Comparison of ENCODE assay signal across 8 cellular contexts in genomic region chr11:116835791-116836647, GRCh38. TPM values are rescaled to one million over a fixed set of nuclear protein-coding genes. Genes with fewer than 3 reads are reported as not detected.
DNase-seq lines count a peak whose midpoint lies in the region; ATAC-seq and TF ChIP-seq lines count a peak whose summit lies in the region.

No MANE protein-coding gene starts in this region.

- peak overlapping the region; percentile 46 to 71 for H3K27ac Mint-ChIP-seq in T-cell

- intact Hi-C loops in psoas muscle (cut with DNase I), result loop anchor here (1.0 to 5.0 kb wide), 2 partner anchors 44 to 45 kb away; partner anchors contain the start of gene APOA5 (in 2 of the 2)

- DNase-seq in NCI-H1105 treated with DMSO at 0.1 percent for 48 hours (lab: John Stamatoyannopoulos, UW), result peak; percentile 95
- DNase-seq in T-cell, result peak; percentile 64 to 84 (median 77)
- peak; percentile 18 to 93 (median 78) for DNase-seq in amygdala (lab: John Stamatoyannopoulos, UW)
- DNase-seq in right atrium auricular region (ENCODE audit: low spot score), result peak; percentile 86
- peak; percentile 87 to 94 for DNase-seq in psoas muscle

- H3K4me1 Mint-ChIP-seq in T-cell, result peaks cover 14 to 18% (median 16%) of the 10 kb centered on the region in 3 donors

- H3K4me1 ChIP-seq in right atrium auricular region, result peaks cover 0 to 38% of the 10 kb centered on the region in 2 donors
- peaks cover 9% of the 10 kb centered on the region for H3K4me1 ChIP-seq in psoas muscle
- H3K4me1 ChIP-seq in urinary bladder (ENCODE audit: insufficient read depth), result no peaks in the 10 kb centered on the region

- POLR2A ChIA-PET in T-cell (lab: Charles Lee), result interaction anchor here (0.6 to 1.4 kb wide), 8 partner anchors 17 to 281 kb away, joined by 3 to 12 read pairs (median 4); partner anchors contain the start of genes APOA5 (in 1 of the 2) and ZPR1 (in 1 of the 2)

- TF ChIP-seq CTCF in right atrium auricular region (IDR thresholded peaks at IDR 0.05), result peak; percentile 15 to 81
- peak; percentile 60 for TF ChIP-seq CTCF in psoas muscle (IDR thresholded peaks at IDR 0.05)

- no peaks in the 10 kb centered on the region for H3K36me3 Mint-ChIP-seq in T-cell

- H3K9me3 ChIP-seq in right atrium auricular region (no peaks in the 10 kb centered on the region), psoas muscle (no peaks in the 10 kb centered on the region)

- no peaks in the 10 kb centered on the region for H3K27me3 ChIP-seq in right atrium auricular region
- no peaks in the 10 kb centered on the region for H3K27me3 ChIP-seq in psoas muscle (ENCODE audit: insufficient read depth in 3 of 3, low read length in 2 of 3)

- TF ChIP-seq POLR2A in GM10847 (IDR thresholded peaks at IDR 0.05; ENCODE audit: extremely low read depth, insufficient read length), result peak; percentile 31

- peak overlapping the region; percentile 74 to 83 (median 77) for H3K4me3 Mint-ChIP-seq in T-cell

- peak overlapping the region in 1 of 2 donors; percentile 44 for H3K4me3 ChIP-seq in right atrium auricular region
- peak overlapping the region; percentile 48 for H3K4me3 ChIP-seq in psoas muscle
- peak overlapping the region; percentile 12 for H3K4me3 ChIP-seq in urinary bladder (ENCODE audit: low read depth, low read length)

- 13 to 17% (median 15%) methylated on average over 55 to 58 of the region's 58 CpGs for WGBS in psoas muscle, 3 donors
- WGBS in urinary bladder, result 14% methylated on average over 58 of the region's 58 CpGs

- no peaks in the 10 kb centered on the region for H3K36me3 ChIP-seq in right atrium auricular region
- no peaks in the 10 kb centered on the region for H3K36me3 ChIP-seq in psoas muscle (ENCODE audit: insufficient read depth in 1 of 2, low read depth in 1 of 2)
- no peaks in the 10 kb centered on the region for H3K36me3 ChIP-seq in urinary bladder (ENCODE audit: insufficient read depth)

- H3K27me3 Mint-ChIP-seq in T-cell, result no peaks in the 10 kb centered on the region

- CTCF ChIA-PET in T-cell (lab: Charles Lee), result interaction anchor here (0.6 to 2.2 kb wide), 29 partner anchors 15 to 394 kb away, joined by 3 to 38 read pairs (median 4); partner anchors contain the start of genes APOA5 (in 2 of the 2), BUD13 (in 1 of the 2), PAFAH1B2 (in 1 of the 2) and SIDT2 (in 1 of the 2)

- H3K27ac ChIP-seq in right atrium auricular region (peak overlapping the region; percentile 73 to 76), psoas muscle (peak overlapping the region; percentile 51), urinary bladder (ENCODE audit: low read depth) (peak overlapping the region; percentile 48)

- H3K9me3 Mint-ChIP-seq in T-cell, result no peaks in the 10 kb centered on the region

- ATAC-seq in HG02610 (IDR thresholded peaks at IDR 0.05; ENCODE audit: unreplicated experiment) (peak; percentile 71), T-cell (replicated peaks in 1 of 4) (peak; percentile 93 to 95 (median 94)), psoas muscle (peak; percentile 87 to 95 (median 88))

RNA-seq across cellular contexts. Expression of gene APOA1, which starts 1.4 kb away (rescaled TPM):
- total RNA-seq in T-cell, result 1 to 10 TPM in 4 of 5 donors, not detected in 1; 1.1 to 5.4 (median 4.2) TPM
- 1 to 10 TPM; 4.5 to 9.5 TPM for total RNA-seq in right atrium auricular region
- total RNA-seq in psoas muscle, result under 1 TPM in 3 of 4 donors, not detected in 1; 0.30 to 0.58 (median 0.30) TPM
- 1 to 10 TPM in 1 of 3 donors, under 1 TPM in 2; 0.44 to 4.9 (median 0.46) TPM for polyA plus RNA-seq in psoas muscle
- total RNA-seq in urinary bladder, result 1.1 TPM
- polyA plus RNA-seq in urinary bladder, result 5.2 TPM

RNA-seq across cellular contexts. Expression of gene APOC3, which starts 6.3 kb away (rescaled TPM):
- total RNA-seq in T-cell, result 1 to 10 TPM in 3 of 5 donors, not detected in 2; 3.3 to 4.1 (median 3.7) TPM
- total RNA-seq in right atrium auricular region, result not detected
- under 1 TPM in 1 of 4 donors, not detected in 3; 0.46 TPM for total RNA-seq in psoas muscle
- polyA plus RNA-seq in psoas muscle, result 1 to 10 TPM in 1 of 3 donors, under 1 TPM in 1, not detected in 1; 0.26 to 2.2 TPM
- total RNA-seq in urinary bladder, result not detected
- polyA plus RNA-seq in urinary bladder, result 4.1 TPM

RNA-seq across cellular contexts. Expression of gene APOA4, which starts 12.9 kb away (rescaled TPM):
- not detected for total RNA-seq in T-cell
- not detected for total RNA-seq in right atrium auricular region
- under 1 TPM in 1 of 4 donors, not detected in 3; 0.50 TPM for total RNA-seq in psoas muscle
- 1 to 10 TPM in 1 of 3 donors, under 1 TPM in 1, not detected in 1; 0.44 to 6.0 TPM for polyA plus RNA-seq in psoas muscle
- not detected for total RNA-seq in urinary bladder
- 0.06 TPM for polyA plus RNA-seq in urinary bladder

RNA-seq across cellular contexts. Expression of gene APOA5, which starts 44.3 kb away (rescaled TPM):
- total RNA-seq in T-cell (under 1 TPM in 2 of 5 donors, not detected in 3; 0.19 to 0.85 TPM), right atrium auricular region (not detected), psoas muscle (not detected), urinary bladder (not detected)
- polyA plus RNA-seq in psoas muscle (under 1 TPM in 1 of 3 donors, not detected in 2; 0.05 TPM), urinary bladder (0.38 TPM)

RNA-seq across cellular contexts. Expression of gene ZPR1, which starts 48.2 kb away (rescaled TPM):
- total RNA-seq in T-cell (100 to 1,000 TPM in 2 of 5 donors, 10 to 100 TPM in 3; 57.8 to 113 (median 62.2) TPM), right atrium auricular region (10 to 100 TPM; 16.8 to 20.6 TPM), psoas muscle (10 to 100 TPM; 41.4 to 63.2 (median 56.1) TPM), urinary bladder (17.9 TPM)
- polyA plus RNA-seq in psoas muscle (10 to 100 TPM; 40.1 to 98.6 (median 70.2) TPM), urinary bladder (27.4 TPM)
